In genomic region chr3:5634411-5634810, GRCh38 we compare ENCODE assay signal across 25 cellular contexts.
"Had no signal": no experiment of that assay in that cellular context is flagged by ENCODE, and none has a peak within 500 bp of the region (broad histone marks: within the 10 kb centered on the region; RNA-seq: fewer than 3 reads in every experiment).

No MANE protein-coding gene starts in this region.

- ATAC-seq: esophagus mucosa; gastrocnemius medialis; heart left ventricle; left lobe of liver; naive thymus-derived CD4-positive, alpha-beta T cell; stimulated activated memory B cell treated with anti-CD40 and anti-IgM and Interleukin-4, amounts not matched to agents 10 μg/mL and 1 μg/mL and 100 μg/mL, for 72 hours; stimulated activated naive CD8-positive, alpha-beta T cell treated with anti-CD3 and anti-CD28 coated beads, Interleukin-15, Interleukin-2, amounts not matched to agents 100 U/mL and 50 U/mL, for 24 hours had no signal

- H3K4me3 Mint-ChIP-seq: naive thymus-derived CD4-positive, alpha-beta T cell; nephron; neural progenitor cell; stimulated activated memory B cell treated with anti-CD40 and anti-IgM and Interleukin-4, amounts not matched to agents 10 μg/mL and 1 μg/mL and 100 μg/mL, for 72 hours had no signal

- H3K27ac ChIP-seq: epithelial cell of prostate, gastrocnemius medialis, heart left ventricle, hepatocyte, neural progenitor cell, parathyroid adenoma, right atrium auricular region, sigmoid colon, transverse colon, vagina had no signal

- H3K4me3 ChIP-seq: gastrocnemius medialis, heart left ventricle, hepatocyte, lung, neural progenitor cell, right atrium auricular region, sigmoid colon, transverse colon, vagina had no signal

- H3K9ac ChIP-seq: neural progenitor cell, parathyroid adenoma had no signal

- H3K36me3 ChIP-seq: gastrocnemius medialis, heart left ventricle, neural progenitor cell, right atrium auricular region, sigmoid colon, transverse colon, vagina had no signal

- H3K9me3 Mint-ChIP-seq: neural progenitor cell had no signal

- H3K4me1 Mint-ChIP-seq: naive thymus-derived CD4-positive, alpha-beta T cell; nephron; neural progenitor cell; stimulated activated memory B cell treated with anti-CD40 and anti-IgM and Interleukin-4, amounts not matched to agents 10 μg/mL and 1 μg/mL and 100 μg/mL, for 72 hours had no signal

- DNase-seq: cerebellar nuclear complex; cortex of kidney; effector CD4-positive, alpha-beta T cell; foreskin fibroblast; gastrocnemius medialis; heart left ventricle; mesenchymal stem cell; midbrain; naive thymus-derived CD4-positive, alpha-beta T cell; sigmoid colon; stimulated activated CD4-positive, alpha-beta T cell treated with anti-CD3 and anti-CD28 coated beads, Interleukin-4, amount 100 ng/mL, for 4 hours; stimulated activated naive CD8-positive, alpha-beta T cell treated with anti-CD3 and anti-CD28 coated beads, Interleukin-15, Interleukin-2, amounts not matched to agents 100 U/mL and 50 U/mL, for 24 hours; transverse colon had no signal

- H3K36me3 Mint-ChIP-seq: naive thymus-derived CD4-positive, alpha-beta T cell; neural progenitor cell; stimulated activated memory B cell treated with anti-CD40 and anti-IgM and Interleukin-4, amounts not matched to agents 10 μg/mL and 1 μg/mL and 100 μg/mL, for 72 hours had no signal

- H3K9me3 ChIP-seq: gastrocnemius medialis, transverse colon, vagina had no signal

- H3K27ac Mint-ChIP-seq: naive thymus-derived CD4-positive, alpha-beta T cell; nephron; neural progenitor cell; progenitor cell of endocrine pancreas; stimulated activated memory B cell treated with anti-CD40 and anti-IgM and Interleukin-4, amounts not matched to agents 10 μg/mL and 1 μg/mL and 100 μg/mL, for 72 hours had no signal

- H3K4me1 ChIP-seq: gastrocnemius medialis, heart left ventricle, neural progenitor cell, parathyroid adenoma, right atrium auricular region, sigmoid colon, transverse colon, vagina had no signal

- H3K27me3 ChIP-seq: gastrocnemius medialis, heart left ventricle, hepatocyte, neural progenitor cell, right atrium auricular region, sigmoid colon, transverse colon, vagina had no signal
